Comparison of ENCODE assay signal across 9 cellular contexts in the genomic region with DNA sequence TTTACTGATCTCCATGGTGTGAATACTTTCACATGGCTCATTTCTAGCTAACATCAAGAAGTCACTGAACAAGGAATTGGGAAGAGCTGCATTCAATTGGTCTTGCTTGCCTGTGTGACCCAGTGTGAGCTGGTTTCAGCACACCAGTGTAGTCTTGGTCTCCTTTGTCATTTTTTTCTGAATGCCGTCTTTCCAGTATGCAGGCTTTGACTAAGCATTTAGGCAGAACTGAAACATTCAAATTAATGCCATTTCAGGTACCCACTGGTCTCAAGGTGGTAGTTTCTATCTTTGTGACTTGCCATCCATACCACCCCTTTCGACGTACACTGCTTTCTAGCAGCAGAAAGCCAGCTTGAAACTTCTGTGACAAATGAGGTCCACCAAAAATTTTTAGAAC.
DNase-seq lines count a peak whose midpoint lies in the region; ATAC-seq lines count a peak whose summit lies in the region.
"Had no signal": no experiment of that assay in that cellular context is flagged by ENCODE, and none has a peak within 500 bp of the region (broad histone marks: within the 10 kb centered on the region; RNA-seq: fewer than 3 reads in every experiment).

No MANE protein-coding gene starts in this region.

- DNase-seq in stimulated activated CD4-positive, alpha-beta T cell treated with anti-CD3 and anti-CD28 coated beads, Interleukin-15, amount 100 ng/mL, for 24 hours, result peak; percentile 1
- no peak for DNase-seq in stimulated activated CD4-positive, alpha-beta T cell treated with anti-CD3 and anti-CD28 coated beads, Interleukin-4, amount 100 ng/mL, for 4 hours
- DNase-seq in T-helper 17 cell (no peak), GM03348 (ENCODE audit: low spot score) (no peak), NCI-H446 treated with DMSO at 0.1 percent for 48 hours (lab: John Stamatoyannopoulos, UW) (no peak), NCI-H1694 (lab: John Stamatoyannopoulos, UW) (no peak), NCI-H2227 treated with DMSO at 0.1 percent for 48 hours (lab: John Stamatoyannopoulos, UW) (no peak)
- DNase-seq: activated CD8-positive, alpha-beta memory T cell treated with anti-CD3 and anti-CD28 coated beads, Interleukin-2, amount 50 U/mL, for 4 hours had no signal

- H3K27me3 Mint-ChIP-seq in T-helper 17 cell, result no peaks in the 10 kb centered on the region

- peaks cover 10% of the 10 kb centered on the region for H3K4me1 Mint-ChIP-seq in T-helper 17 cell

- peak overlapping the region; percentile 22 for H3K27ac Mint-ChIP-seq in T-helper 17 cell

- ATAC-seq in HG02885 (IDR thresholded peaks at IDR 0.05; ENCODE audit: poor library complexity, unreplicated experiment), result peak; percentile 85
- ATAC-seq in T-helper 17 cell, result peak; percentile 33

- no peaks in the 10 kb centered on the region for H3K36me3 Mint-ChIP-seq in T-helper 17 cell (ENCODE audit: low read depth)

- H3K4me3 Mint-ChIP-seq in T-helper 17 cell, result no peak overlapping the region

- no peaks in the 10 kb centered on the region for H3K9me3 ChIP-seq in T-helper 17 cell (ENCODE audit: control insufficient read depth, low read length, poor library complexity, severe bottlenecking)
